20 cellular contexts compared by ENCODE assay signal in genomic region chr7:26213821-26214515, GRCh38. TPM values are rescaled to one million over a fixed set of nuclear protein-coding genes. Genes with fewer than 3 reads are reported as not detected.
DNase-seq lines count a peak whose midpoint lies in the region; ATAC-seq and TF ChIP-seq lines count a peak whose summit lies in the region.
"Had no signal": no experiment of that assay in that cellular context is flagged by ENCODE, and none has a peak within 500 bp of the region (broad histone marks: within the 10 kb centered on the region; RNA-seq: fewer than 3 reads in every experiment).

No MANE protein-coding gene starts in this region.

- H2BK5ac ChIP-seq in H9 (ENCODE audit: insufficient read length, low read length) = no peak overlapping the region

- H2BK12ac ChIP-seq in H9 (ENCODE audit: insufficient read length, low read depth, low read length) = no peak overlapping the region

- H3K36me3 Mint-ChIP-seq in T-helper 1 cell treated with Interleukin-12 subunit alpha and Interleukin-12 subunit beta and Interleukin-4 antibody, amounts not matched to agents 30 μg/mL and 1 μg/mL, for 36 hours (ENCODE audit: low read depth) = peaks cover 40% of the 10 kb centered on the region
- H3K36me3 Mint-ChIP-seq in H9 (ENCODE audit: insufficient read depth in 1 of 3, low read depth in 3 of 3) = peaks cover 25 to 44% (median 40%) of the 10 kb centered on the region in 3 experiments

- no peak overlapping the region for H2AK5ac ChIP-seq in H9 (ENCODE audit: insufficient read length, low read length)

- H3K4me3 ChIP-seq in OCI-LY7 (ENCODE audit: low read depth, low read length, poor library complexity, severe bottlenecking) = no peak overlapping the region
- H3K4me3 ChIP-seq in PC-3 (ENCODE audit: low read length) = no peak overlapping the region
- H3K4me3 ChIP-seq: stomach had no signal

- H3K9me3 ChIP-seq in H9 (ENCODE audit: control insufficient read depth, low read depth, low read length) (no peaks in the 10 kb centered on the region), OCI-LY7 (ENCODE audit: low read length) (no peaks in the 10 kb centered on the region), PC-3 (ENCODE audit: low read length) (no peaks in the 10 kb centered on the region)
- H3K9me3 ChIP-seq: stomach had no signal

- no peak overlapping the region for H3K23ac ChIP-seq in H9 (ENCODE audit: insufficient read length, low read depth, low read length)

- H3K4me1 Mint-ChIP-seq in T-helper 1 cell treated with Interleukin-12 subunit alpha and Interleukin-12 subunit beta and Interleukin-4 antibody, amounts not matched to agents 30 μg/mL and 1 μg/mL, for 36 hours (ENCODE audit: low read depth) = peaks cover 13% of the 10 kb centered on the region
- peaks cover 4% of the 10 kb centered on the region in 2 experiments; a peak in 1 of 4 replicates for H3K4me1 Mint-ChIP-seq in H9
- H3K4me1 Mint-ChIP-seq: endodermal cell had no signal

- POLR2A ChIA-PET in OCI-LY7 (lab: Charles Lee) = interaction anchor here (0.7 to 1.3 kb wide), 6 partner anchors 8 to 81 kb away, joined by 3 to 6 read pairs (median 4); no protein-coding TSS in a partner anchor
- POLR2A ChIA-PET in PC-3 (lab: Charles Lee; ENCODE audit: unreplicated experiment) = no interaction called here

- H3K27ac ChIP-seq in H9 (ENCODE audit: insufficient read length, low read depth, low read length) (no peak overlapping the region), OCI-LY7 (ENCODE audit: low read depth, low read length, poor library complexity, severe bottlenecking) (peak overlapping the region; percentile 9), PC-3 (ENCODE audit: low read length) (no peak overlapping the region)
- H3K27ac ChIP-seq: parathyroid adenoma, stomach had no signal

- H4K20me1 ChIP-seq in H9 (ENCODE audit: control insufficient read depth, insufficient read depth, insufficient read length) (no peaks in the 10 kb centered on the region), OCI-LY7 (ENCODE audit: insufficient read depth, low read length) (peaks cover 14% of the 10 kb centered on the region), PC-3 (ENCODE audit: low read length) (peaks cover 12% of the 10 kb centered on the region; the same call in 1 of the 2 replicates)

- BruUV-seq in OCI-LY7 (replicated peaks; lab: Mats Ljungman, UMichigan) (no TSS peak), PC-3 (replicated peaks; lab: Mats Ljungman, UMichigan) (no TSS peak)

- H4K8ac ChIP-seq in H9 (replicated peaks; ENCODE audit: insufficient read length, low read depth, low read length) = no peak overlapping the region

- H3K27me3 ChIP-seq in H9 (ENCODE audit: insufficient read depth, low read length) (no peaks in the 10 kb centered on the region), PC-3 (ENCODE audit: low read length) (no peaks in the 10 kb centered on the region)
- H3K27me3 ChIP-seq: stomach had no signal

- H3K56ac ChIP-seq in H9 (ENCODE audit: insufficient read length, low read depth, low read length) = no peak overlapping the region

- H4K5ac ChIP-seq in H9 (ENCODE audit: insufficient read length, low read depth, low read length) = no peak overlapping the region

- no peaks in the 10 kb centered on the region for H3K23me2 ChIP-seq in H9 (ENCODE audit: insufficient read length, low read depth, low read length, poor library complexity, severe bottlenecking)

- no peaks in the 10 kb centered on the region for H3K4me1 ChIP-seq in H9 (ENCODE audit: insufficient read depth, low read length)
- no peaks in the 10 kb centered on the region for H3K4me1 ChIP-seq in OCI-LY7 (ENCODE audit: insufficient read depth, low read length, poor library complexity, severe bottlenecking)
- H3K4me1 ChIP-seq in PC-3 (ENCODE audit: insufficient read depth, low read length) = no peaks in the 10 kb centered on the region
- H3K4me1 ChIP-seq: parathyroid adenoma had no signal

- TF ChIP-seq CTCF in H9 (conservative IDR thresholded peaks at IDR 0.05) = no peak
- no peak for TF ChIP-seq CTCF in OCI-LY7 (conservative IDR thresholded peaks at IDR 0.05; ENCODE audit: low read length)
- TF ChIP-seq CTCF in PC-3 (conservative IDR thresholded peaks at IDR 0.05; ENCODE audit: low read depth, low read length) = no peak

- no peak overlapping the region for H2BK15ac ChIP-seq in H9 (ENCODE audit: low read depth, low read length)

- no peak overlapping the region for H3K4me3 Mint-ChIP-seq in T-helper 1 cell treated with Interleukin-12 subunit alpha and Interleukin-12 subunit beta and Interleukin-4 antibody, amounts not matched to agents 30 μg/mL and 1 μg/mL, for 36 hours
- H3K4me3 Mint-ChIP-seq in H9 = no peak overlapping the region
- H3K4me3 Mint-ChIP-seq: CD4-positive, alpha-beta T cell; endodermal cell; T-helper 2 cell treated with Interferon-gamma antibody and Interleukin-4, amounts not matched to agents 5 μg/mL and 100 μg/mL, for 36 hours; type B pancreatic cell had no signal

- TF ChIP-seq POLR2A in erythroblast (IDR thresholded peaks at IDR 0.05; ENCODE audit: low read length) = peak; percentile 13

- no peak overlapping the region for H2BK120ac ChIP-seq in H9 (ENCODE audit: low read depth, low read length, poor library complexity, severe bottlenecking)

- intact Hi-C loops in OCI-LY7 (cut with micrococcal nuclease; ENCODE audit: unreplicated experiment) (no loop called here), PC-3 (cut with micrococcal nuclease) (no loop called here)

- H3K4me2 ChIP-seq in H9 (ENCODE audit: insufficient read depth, insufficient read length, low read length) (no peak overlapping the region), OCI-LY7 (ENCODE audit: low read length) (no peak overlapping the region), PC-3 (ENCODE audit: low read length) (no peak overlapping the region)

- no peaks in the 10 kb centered on the region for H3K79me2 ChIP-seq in H9 (ENCODE audit: insufficient read depth, low read length)
- H3K79me2 ChIP-seq in OCI-LY7 (ENCODE audit: insufficient read depth, low read depth, low read length) = peaks cover 23% of the 10 kb centered on the region; the same call in 1 of the 2 replicates
- 0 out of 2 replicates have a peak, but pooled peaks cover 6% of the 10 kb centered on the region for H3K79me2 ChIP-seq in PC-3 (ENCODE audit: low read length)
- H3K79me2 ChIP-seq: parathyroid adenoma had no signal

- no peaks in the 10 kb centered on the region for H3K27me3 Mint-ChIP-seq in T-helper 1 cell treated with Interleukin-12 subunit alpha and Interleukin-12 subunit beta and Interleukin-4 antibody, amounts not matched to agents 30 μg/mL and 1 μg/mL, for 36 hours (ENCODE audit: low read depth)
- H3K27me3 Mint-ChIP-seq in H9 (ENCODE audit: low read depth) = no peaks in the 10 kb centered on the region
- H3K27me3 Mint-ChIP-seq: CD4-positive, alpha-beta T cell; type B pancreatic cell had no signal

- CTCF ChIA-PET in OCI-LY7 (lab: Charles Lee; ENCODE audit: unreplicated experiment) = no interaction called here
- CTCF ChIA-PET in PC-3 (lab: Charles Lee) = no interaction called here

- peaks cover 3% of the 10 kb centered on the region for H3K9me3 Mint-ChIP-seq in T-helper 1 cell treated with Interleukin-12 subunit alpha and Interleukin-12 subunit beta and Interleukin-4 antibody, amounts not matched to agents 30 μg/mL and 1 μg/mL, for 36 hours
- H3K9me3 Mint-ChIP-seq in H9 = no peaks in the 10 kb centered on the region
- H3K9me3 Mint-ChIP-seq: CD4-positive, alpha-beta T cell; endodermal cell; T-helper 2 cell treated with Interferon-gamma antibody and Interleukin-4, amounts not matched to agents 5 μg/mL and 100 μg/mL, for 36 hours; type B pancreatic cell had no signal

- ATAC-seq in PC-3 (no peak), HG02852 (IDR thresholded peaks at IDR 0.05; ENCODE audit: unreplicated experiment) (no peak)
- ATAC-seq: activated CD4-positive, CD25-positive, alpha-beta regulatory T cell treated with anti-CD3 and anti-CD28 coated beads, Interleukin-2, amount 50 U/mL, for 24 hours had no signal

- H3K4ac ChIP-seq in H9 (ENCODE audit: low read depth, low read length) = no peak overlapping the region

- H3T11ph ChIP-seq in H9 (ENCODE audit: low read length) = no peak overlapping the region

- peak overlapping the region; percentile 10 for H3K27ac Mint-ChIP-seq in T-helper 1 cell treated with Interleukin-12 subunit alpha and Interleukin-12 subunit beta and Interleukin-4 antibody, amounts not matched to agents 30 μg/mL and 1 μg/mL, for 36 hours
- H3K27ac Mint-ChIP-seq in H9 = peak overlapping the region in 2 of 3 experiments; percentile 21 to 91; a peak in 3 of 7 replicates
- H3K27ac Mint-ChIP-seq: CD4-positive, alpha-beta T cell; endodermal cell; T-helper 2 cell treated with Interferon-gamma antibody and Interleukin-4, amounts not matched to agents 5 μg/mL and 100 μg/mL, for 36 hours; type B pancreatic cell had no signal

- DNase-seq in T-helper 1 cell = no peak
- no peak for DNase-seq in H9
- no peak for DNase-seq in OCI-LY7 (ENCODE audit: low spot score)
- no peak for DNase-seq in erythroblast (lab: John Stamatoyannopoulos, UW)
- DNase-seq in PC-3 = no peak
- no peak for DNase-seq in CD1c-positive myeloid dendritic cell (ENCODE audit: extremely low spot score)
- DNase-seq: ACHN; CD4-positive, alpha-beta T cell; endodermal cell; hippocampal formation; kidney glomerular epithelial cell; NCI-H1694; NCI-H2227 treated with DMSO at 0.1 percent for 48 hours; stomach had no signal

- no peak overlapping the region for H3K14ac ChIP-seq in H9 (ENCODE audit: insufficient read depth, low read length)

- no CpG with 5 or more reads among the region's 5 CpGs for WGBS in H9 (ENCODE audit: extremely low coverage, insufficient read length, low lambda C conversion rate)

- H3F3A ChIP-seq in PC-3 (ENCODE audit: low read length, unreplicated experiment) = no peaks in the 10 kb centered on the region

- H3K9me2 ChIP-seq in OCI-LY7 (ENCODE audit: insufficient read depth, low read length) (no peaks in the 10 kb centered on the region), PC-3 (replicated peaks; ENCODE audit: low read length) (no peaks in the 10 kb centered on the region)

- H2AFZ ChIP-seq in H9 (ENCODE audit: low read length) (no peak overlapping the region), OCI-LY7 (ENCODE audit: low read length) (no peak overlapping the region), PC-3 (ENCODE audit: low read length) (no peak overlapping the region)
- H2AFZ ChIP-seq: parathyroid adenoma had no signal

- peaks cover 2% of the 10 kb centered on the region for H3K79me1 ChIP-seq in H9 (ENCODE audit: insufficient read depth, low read depth, low read length, poor library complexity, severe bottlenecking)

- H4K91ac ChIP-seq in H9 (ENCODE audit: insufficient read length, low read depth, low read length) = no peak overlapping the region

- no peak overlapping the region for H3K9ac ChIP-seq in H9 (ENCODE audit: extremely low read depth, insufficient read length, low read length)
- H3K9ac ChIP-seq in PC-3 (ENCODE audit: low read length) = no peak overlapping the region
- H3K9ac ChIP-seq: parathyroid adenoma had no signal

- H3K18ac ChIP-seq in H9 (ENCODE audit: insufficient read length, low read depth, low read length) = no peak overlapping the region

- H3K36me3 ChIP-seq in OCI-LY7 (ENCODE audit: insufficient read depth, low read length) = peaks cover 54% of the 10 kb centered on the region
- peaks cover 38% of the 10 kb centered on the region for H3K36me3 ChIP-seq in PC-3 (ENCODE audit: low read depth, low read length)

- no peak overlapping the region for H2BK20ac ChIP-seq in H9 (ENCODE audit: low read depth, low read length, poor library complexity, severe bottlenecking)

RNA-seq across cellular contexts. Expression of gene CBX3, which starts 12.4 kb away (rescaled TPM):
- total RNA-seq in H9 (2021) = 287 and 288 TPM in 2 replicates
- 252 and 259 TPM in 2 replicates for total RNA-seq in OCI-LY7 (2014; rRNA removed; shearing (Covaris generic))
- 350 and 364 TPM in 2 replicates for total RNA-seq in OCI-LY7 (2022)
- 126 and 132 TPM in 2 replicates for total RNA-seq in PC-3 (2014; rRNA removed)

RNA-seq across cellular contexts. Expression of gene HNRNPA2B1, which starts 13.4 kb away (rescaled TPM):
- total RNA-seq in H9 (2021) = 1,123 and 1,137 TPM in 2 replicates
- 258 and 406 TPM in 2 replicates for total RNA-seq in OCI-LY7 (2014; rRNA removed; shearing (Covaris generic))
- 1,014 and 1,090 TPM in 2 replicates for total RNA-seq in OCI-LY7 (2022)
- 304 and 457 TPM in 2 replicates for total RNA-seq in PC-3 (2014; rRNA removed)
